ENCODE assay signal across 10 cellular contexts in genomic region chr5:123819818-123820217, GRCh38.
A peak's percentile ranks its signal among the peaks of the same experiment; 100 is the strongest.
DNase-seq lines count a peak whose midpoint lies in the region; ATAC-seq and FAIRE-seq lines count a peak whose summit lies in the region.
"Had no signal": no experiment of that assay in that cellular context is flagged by ENCODE, and none has a peak within 500 bp of the region (broad histone marks: within the 10 kb centered on the region; RNA-seq: fewer than 3 reads in every experiment).

No MANE protein-coding gene starts in this region.

- peak; percentile 5 for FAIRE-seq in TTC549 (lab: Jason Lieb, UNC)

- DNase-seq in HCEC 1CT (peak; percentile 91), fibroblast of the conjunctiva (ENCODE audit: low read depth) (peak; percentile 89), stromal cell of bone marrow (ENCODE audit: low read depth) (peak; percentile 40), substantia nigra (lab: John Stamatoyannopoulos, UW) (no peak), activated gamma-delta T cell treated with Interleukin-2 at 50 U/mL for 16 hours (no peak)
- DNase-seq: NCI-H69, stomach had no signal

- ATAC-seq in HG02884 (IDR thresholded peaks at IDR 0.05; ENCODE audit: unreplicated experiment): no peak
- ATAC-seq: activated CD4-positive, CD25-positive, alpha-beta regulatory T cell treated with anti-CD3 and anti-CD28 coated beads, Interleukin-2, amount 50 U/mL, for 24 hours had no signal

- no peak overlapping the region for H3K27ac ChIP-seq in substantia nigra (ENCODE audit: low read depth, low read length, poor library complexity, severe bottlenecking)
- H3K27ac ChIP-seq: stomach had no signal

Comparison
In these comparisons a context has a peak if more than half of its experiments do, and no peak if none do; other contexts are left out.
1. DNase-seq: peak in HCEC 1CT (single experiment), fibroblast of the conjunctiva (single experiment) and stromal cell of bone marrow (single experiment); none in substantia nigra (0 of 49) and activated gamma-delta T cell treated with Interleukin-2 at 50 U/mL for 16 hours (single experiment).